ENCODE assay signal across 11 cellular contexts in genomic region chr15:26967719-26968269, GRCh38. TPM values are rescaled to one million over a fixed set of nuclear protein-coding genes. Genes with fewer than 3 reads are reported as not detected.
DNase-seq lines count a peak whose midpoint lies in the region; ATAC-seq and TF ChIP-seq lines count a peak whose summit lies in the region.
"Had no signal": no experiment of that assay in that cellular context is flagged by ENCODE, and none has a peak within 500 bp of the region (broad histone marks: within the 10 kb centered on the region; RNA-seq: fewer than 3 reads in every experiment).

No MANE protein-coding gene starts in this region.

- intact Hi-C loops in breast epithelium (cut with DNase I; ENCODE audit: low total_unique reads) (no loop called here), MCF 10A (cut with micrococcal nuclease) (no loop called here), testis (cut with DNase I; ENCODE audit: low total_unique reads) (no loop called here)

- TF ChIP-seq POLR2A in breast epithelium (IDR thresholded peaks at IDR 0.05): no peak
- no peak for TF ChIP-seq POLR2A in testis (IDR thresholded peaks at IDR 0.05)

- no TSS peak for BruUV-seq in MCF 10A (replicated peaks; lab: Mats Ljungman, UMichigan)

- H3K9me3 ChIP-seq in breast epithelium: no peaks in the 10 kb centered on the region
- no peaks in the 10 kb centered on the region for H3K9me3 ChIP-seq in testis
- no peaks in the 10 kb centered on the region for H3K9me3 ChIP-seq in mesenchymal stem cell (ENCODE audit: control insufficient read depth, low read length)
- H3K9me3 ChIP-seq: uterus had no signal

- POLR2A ChIA-PET in MCF 10A (lab: Yijun Ruan, JAX): no interaction called here
- POLR2A ChIA-PET in naive thymus-derived CD8-positive, alpha-beta T cell (lab: Charles Lee): no interaction called here

- H3K4ac ChIP-seq in mesenchymal stem cell (ENCODE audit: low read depth in 1 of 2, low read length in 2 of 2): no peak overlapping the region

- H2BK15ac ChIP-seq in mesenchymal stem cell (ENCODE audit: low read depth, poor library complexity, severe bottlenecking): no peak overlapping the region

- H3K4me3 Mint-ChIP-seq in MCF 10A (ENCODE audit: unreplicated experiment): no peak overlapping the region
- H3K4me3 Mint-ChIP-seq in naive thymus-derived CD8-positive, alpha-beta T cell: no peak overlapping the region

- H3K4me2 ChIP-seq in mesenchymal stem cell (ENCODE audit: low read length, poor library complexity, severe bottlenecking): no peak overlapping the region

- H2AK5ac ChIP-seq in mesenchymal stem cell (ENCODE audit: low read length, severe bottlenecking): no peak overlapping the region

- H3K4me1 ChIP-seq in breast epithelium (no peaks in the 10 kb centered on the region), testis (no peaks in the 10 kb centered on the region), mesenchymal stem cell (ENCODE audit: control insufficient read depth, insufficient read depth, low read depth, low read length) (peaks cover 11% of the 10 kb centered on the region)
- H3K4me1 ChIP-seq: uterus had no signal

- H2AFZ ChIP-seq in mesenchymal stem cell (ENCODE audit: low read depth, low read length): no peak overlapping the region

- H4K91ac ChIP-seq in mesenchymal stem cell (ENCODE audit: low read length): no peak overlapping the region

- no peak overlapping the region for H2BK120ac ChIP-seq in mesenchymal stem cell (ENCODE audit: low read depth, low read length)

- H3K9me3 Mint-ChIP-seq in MCF 10A (ENCODE audit: unreplicated experiment): peaks cover 27% of the 10 kb centered on the region
- peaks cover 0 to 16% (median 4%) of the 10 kb centered on the region in 9 donors for H3K9me3 Mint-ChIP-seq in naive thymus-derived CD8-positive, alpha-beta T cell

- H3K14ac ChIP-seq in mesenchymal stem cell (ENCODE audit: low read length in 2 of 2): no peak overlapping the region

- H2BK12ac ChIP-seq in mesenchymal stem cell (ENCODE audit: low read length in 2 of 2): no peak overlapping the region

- no peaks in the 10 kb centered on the region for H3K4me1 Mint-ChIP-seq in MCF 10A (ENCODE audit: insufficient read depth, unreplicated experiment)
- H3K4me1 Mint-ChIP-seq in naive thymus-derived CD8-positive, alpha-beta T cell: peaks cover 0 to 2% (median 0%) of the 10 kb centered on the region in 4 donors

- peak overlapping the region in 1 of 2 donors; percentile 42 for H3K27ac ChIP-seq in breast epithelium
- H3K27ac ChIP-seq in caudate nucleus (ENCODE audit: low read depth, low read length): peak overlapping the region; percentile 44
- no peak overlapping the region for H3K27ac ChIP-seq in testis
- no peak overlapping the region for H3K27ac ChIP-seq in mesenchymal stem cell (ENCODE audit: low read length, poor library complexity, severe bottlenecking)
- H3K27ac ChIP-seq: uterus had no signal

- no peaks in the 10 kb centered on the region for H3K27me3 Mint-ChIP-seq in MCF 10A (ENCODE audit: insufficient read depth, unreplicated experiment)
- H3K27me3 Mint-ChIP-seq in naive thymus-derived CD8-positive, alpha-beta T cell: peaks cover 18 to 31% (median 25%) of the 10 kb centered on the region in 5 donors

- H3K36me3 ChIP-seq in breast epithelium: no peaks in the 10 kb centered on the region
- no peaks in the 10 kb centered on the region for H3K36me3 ChIP-seq in testis (ENCODE audit: low read depth, missing control alignments)
- H3K36me3 ChIP-seq in mesenchymal stem cell (ENCODE audit: control insufficient read depth in 1 of 2, insufficient read depth in 2 of 2, low read depth in 1 of 2, low read length in 2 of 2): no peaks in the 10 kb centered on the region
- H3K36me3 ChIP-seq: uterus had no signal

- H3K36me3 Mint-ChIP-seq in MCF 10A (ENCODE audit: insufficient read depth, unreplicated experiment): no peaks in the 10 kb centered on the region
- H3K36me3 Mint-ChIP-seq in naive thymus-derived CD8-positive, alpha-beta T cell: peaks cover 0 to 2% (median 0%) of the 10 kb centered on the region in 3 donors
- H3K36me3 Mint-ChIP-seq: naive B cell had no signal

- DNase-seq in breast epithelium (ENCODE audit: low spot score in 2 of 2) (no peak), MCF 10A (ENCODE audit: unreplicated experiment) (no peak), caudate nucleus (lab: John Stamatoyannopoulos, UW) (peak in 29 of 61 donors; percentile 26 to 72 (median 53)), kidney tubule cell (ENCODE audit: low spot score) (peak; percentile 28), testis (peak; percentile 64), mesenchymal stem cell (no peak), middle frontal gyrus (ENCODE audit: extremely low spot score, low spot score) (no peak)
- no peak for DNase-seq in naive thymus-derived CD8-positive, alpha-beta T cell
- DNase-seq: naive B cell; stimulated activated CD4-positive, alpha-beta T cell treated with anti-CD3 and anti-CD28 coated beads, Interleukin-12 subunit alpha, Interleukin-12 subunit beta, amount 100 ng/mL, for 4 hours; uterus had no signal

- no peak overlapping the region for H3K27ac Mint-ChIP-seq in MCF 10A (ENCODE audit: low read depth, unreplicated experiment)
- no peak overlapping the region for H3K27ac Mint-ChIP-seq in naive thymus-derived CD8-positive, alpha-beta T cell
- H3K27ac Mint-ChIP-seq: naive B cell had no signal

- H3K27me3 ChIP-seq in breast epithelium (peaks cover 0 to 28% of the 10 kb centered on the region in 2 donors), testis (no peaks in the 10 kb centered on the region), mesenchymal stem cell (ENCODE audit: control insufficient read depth in 1 of 2, insufficient read depth in 1 of 2, low read length in 2 of 2) (peaks cover 28 to 40% of the 10 kb centered on the region in 2 experiments)
- H3K27me3 ChIP-seq: uterus had no signal

- H4K8ac ChIP-seq in mesenchymal stem cell (ENCODE audit: low read length): no peak overlapping the region

- H2BK5ac ChIP-seq in mesenchymal stem cell (ENCODE audit: low read depth, low read length, poor library complexity, severe bottlenecking): no peak overlapping the region

- H3K18ac ChIP-seq in mesenchymal stem cell (ENCODE audit: low read depth in 1 of 2, low read length in 2 of 2): no peak overlapping the region

- 1 to 2% methylated on average over 33 to 46 of the region's 48 CpGs for WGBS in testis, 2 donors
- 3% methylated on average over 33 of the region's 48 CpGs for WGBS in mesenchymal stem cell

- no peak overlapping the region for H3K9ac ChIP-seq in mesenchymal stem cell (ENCODE audit: low read length)

- H3K79me1 ChIP-seq in mesenchymal stem cell (replicated peaks; ENCODE audit: low read length, poor library complexity, severe bottlenecking): no peaks in the 10 kb centered on the region

- no peak for ATAC-seq in naive thymus-derived CD8-positive, alpha-beta T cell

- TF ChIP-seq CTCF in breast epithelium (IDR thresholded peaks at IDR 0.05) (no peak), MCF 10A (IDR thresholded peaks at IDR 0.05; ENCODE audit: unreplicated experiment) (no peak), testis (IDR thresholded peaks at IDR 0.05) (no peak)

- peak overlapping the region in 2 of 3 donors; percentile 44 to 54 for H3K4me3 ChIP-seq in breast epithelium
- peak overlapping the region; percentile 37 to 63 for H3K4me3 ChIP-seq in testis
- H3K4me3 ChIP-seq in mesenchymal stem cell (ENCODE audit: insufficient read depth in 1 of 2, low read depth in 1 of 2, low read length in 2 of 2): peak overlapping the region in 1 of 2 experiments; percentile 47
- H3K4me3 ChIP-seq: uterus had no signal

- no peak overlapping the region for H3K23ac ChIP-seq in mesenchymal stem cell (ENCODE audit: low read length in 2 of 2)

- CTCF ChIA-PET in MCF 10A (lab: Yijun Ruan, JAX): no interaction called here

RNA-seq across cellular contexts. Expression of gene GABRG3, which starts 3.2 kb away (rescaled TPM):
- total RNA-seq in breast epithelium (under 1 TPM in 2 of 3 donors, not detected in 1; 0.15 to 0.33 TPM), MCF 10A (2022) (not detected in 2 replicates), testis (1 to 10 TPM; 3.7 to 6.9 TPM)
- 13.4 TPM for polyA plus RNA-seq in testis (ENCODE audit: insufficient read depth, low read depth, low replicate concordance)
- not detected for total RNA-seq in naive thymus-derived CD8-positive, alpha-beta T cell
- not detected for polyA plus RNA-seq in naive thymus-derived CD8-positive, alpha-beta T cell
- not detected for polyA plus RNA-seq in mesenchymal stem cell (2013, experiment 1 of 2)
- polyA plus RNA-seq in mesenchymal stem cell (2013, experiment 2 of 2): not detected

Comparison
In these comparisons a context has a peak if more than half of its experiments do, and no peak if none do; other contexts are left out.
1. DNase-seq: peak in kidney tubule cell (single experiment) and testis (single experiment); none in breast epithelium (0 of 2), MCF 10A (single experiment), naive thymus-derived CD8-positive, alpha-beta T cell (0 of 10), mesenchymal stem cell (single experiment) and middle frontal gyrus (single experiment).